1 cellular context compared by ENCODE assay signal in genomic region chr4:1720163-1720983, GRCh38.
A peak's percentile ranks its signal among the peaks of the same experiment; 100 is the strongest.
TF ChIP-seq lines count a peak whose summit lies in the region.

No MANE protein-coding gene starts in this region.

TF ChIP-seq in SK-N-SH, 30 proteins besides CTCF, POLR2A, EP300 and RAD21:
- TF ChIP-seq USF1 (IDR thresholded peaks at IDR 0.05; ENCODE audit: borderline replicate concordance, low read depth): 0 out of 2 replicates have a peak, but pooled peaks have one; percentile 6
- TF ChIP-seq MXI1 (IDR thresholded peaks at IDR 0.05; ENCODE audit: low read depth, low read length): peak; percentile 15
- no peak for TF ChIP-seq RFX5 (IDR thresholded peaks at IDR 0.05; ENCODE audit: low read length)
- no peak for TF ChIP-seq PBX3 (IDR thresholded peaks at IDR 0.05)
- TF ChIP-seq REST (IDR thresholded peaks at IDR 0.05; ENCODE audit: low read depth, low read length): no peak
- no peak for TF ChIP-seq POLR2AphosphoS5 (IDR thresholded peaks at IDR 0.05; ENCODE audit: low read depth, low read length)
- TF ChIP-seq IRF3 (IDR thresholded peaks at IDR 0.05; ENCODE audit: low read depth, low read length): no peak
- TF ChIP-seq MEF2A (IDR thresholded peaks at IDR 0.05; ENCODE audit: borderline replicate concordance, low read depth): no peak
- TF ChIP-seq NFIC (IDR thresholded peaks at IDR 0.05; ENCODE audit: borderline replicate concordance): no peak
- TF ChIP-seq FOXJ3 (CRISPR knock-in tag; IDR thresholded peaks at IDR 0.05): 0 out of 2 replicates have a peak, but pooled peaks have one; percentile 34
- TF ChIP-seq SMC3 (IDR thresholded peaks at IDR 0.05; ENCODE audit: low read depth, low read length): no peak
- TF ChIP-seq RXRA (IDR thresholded peaks at IDR 0.05; ENCODE audit: borderline replicate concordance, low read depth): no peak
- TF ChIP-seq TAF1 (IDR thresholded peaks at IDR 0.05; ENCODE audit: borderline replicate concordance, low read depth, low read length): 0 out of 2 replicates have a peak, but pooled peaks have one; percentile 20
- no peak for TF ChIP-seq JUND (IDR thresholded peaks at IDR 0.05)
- TF ChIP-seq SIN3A (IDR thresholded peaks at IDR 0.05; ENCODE audit: borderline replicate concordance, low read depth, low read length): peak; percentile 16; the same call in 1 of the 2 replicates
- TF ChIP-seq GATA2 (CRISPR knock-in tag; IDR thresholded peaks at IDR 0.05): no peak
- TF ChIP-seq MAX (IDR thresholded peaks at IDR 0.05; ENCODE audit: low read depth): peak; percentile 40; the same call in 1 of the 2 replicates
- no peak for TF ChIP-seq TEAD4 (IDR thresholded peaks at IDR 0.05; ENCODE audit: borderline replicate concordance, insufficient read depth)
- TF ChIP-seq FOSL2 (IDR thresholded peaks at IDR 0.05; ENCODE audit: borderline replicate concordance, low read depth): no peak
- no peak for TF ChIP-seq TCF12 (IDR thresholded peaks at IDR 0.05)
- TF ChIP-seq NRF1 (IDR thresholded peaks at IDR 0.05; ENCODE audit: low read depth, low read length): peak; percentile 23
- no peak for TF ChIP-seq GABPA (IDR thresholded peaks at IDR 0.05; ENCODE audit: low read depth)
